ENCODE assay signal across 12 cellular contexts in the genomic region with DNA sequence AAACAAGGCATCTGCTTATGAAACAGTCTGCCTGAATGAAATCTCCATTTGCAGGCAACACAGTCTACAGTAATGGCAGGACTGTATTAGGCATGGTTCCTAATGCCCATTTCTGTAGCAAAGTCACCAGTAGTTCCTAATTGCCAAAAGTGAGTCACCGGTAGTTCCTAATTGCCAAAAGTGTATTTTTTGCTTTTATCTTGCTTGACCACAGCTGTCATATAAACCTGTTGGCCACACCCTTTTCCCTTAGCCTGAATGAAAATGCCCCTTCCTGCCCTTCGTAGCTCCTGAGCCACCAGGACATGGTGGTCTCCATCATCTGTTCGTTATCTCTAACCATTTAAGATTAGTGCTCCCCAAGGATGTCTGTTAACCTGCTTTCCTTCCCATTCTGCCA.
"Had no signal": no experiment of that assay in that cellular context is flagged by ENCODE, and none has a peak within 500 bp of the region (broad histone marks: within the 10 kb centered on the region; RNA-seq: fewer than 3 reads in every experiment).

No MANE protein-coding gene starts in this region.

- H3K36me3 ChIP-seq: neutrophil, thyroid gland had no signal

- H3K9me3 ChIP-seq: neutrophil, thyroid gland had no signal

- H3K4me3 Mint-ChIP-seq: activated CD4-positive, alpha-beta T cell treated with anti-CD3 and anti-CD28 coated beads, Interleukin-2, amount 10 ng/mL, durations not matched to agents 7 days and 5 days; activated T-helper 1 cell treated with anti-CD3 and anti-CD28 coated beads, Interleukin-12 subunit alpha, Interleukin-12 subunit beta, Interleukin-2, Interleukin-4 antibody, amounts not matched to agents 30 ng/mL and 10 ng/mL and 1 ng/mL, durations not matched to agents 14 hours and 24 hours and 36 hours; naive thymus-derived CD4-positive, alpha-beta T cell; stimulated activated naive B cell treated with anti-CD40 and anti-IgM and Interleukin-4, amounts not matched to agents 10 μg/mL and 1 μg/mL and 100 μg/mL, for 72 hours; T-helper 1 cell treated with Interleukin-12 subunit alpha and Interleukin-12 subunit beta and Interleukin-4 antibody, amounts not matched to agents 30 μg/mL and 1 μg/mL, for 36 hours had no signal

- H3K4me3 ChIP-seq: thyroid gland had no signal

- H3K9me3 Mint-ChIP-seq: activated CD4-positive, alpha-beta T cell treated with anti-CD3 and anti-CD28 coated beads, Interleukin-2, amount 10 ng/mL, durations not matched to agents 7 days and 5 days; activated T-helper 1 cell treated with anti-CD3 and anti-CD28 coated beads, Interleukin-12 subunit alpha, Interleukin-12 subunit beta, Interleukin-2, Interleukin-4 antibody, amounts not matched to agents 30 ng/mL and 10 ng/mL and 1 ng/mL, durations not matched to agents 14 hours and 24 hours and 36 hours; naive thymus-derived CD4-positive, alpha-beta T cell; stimulated activated naive B cell treated with anti-CD40 and anti-IgM and Interleukin-4, amounts not matched to agents 10 μg/mL and 1 μg/mL and 100 μg/mL, for 72 hours; T-helper 1 cell treated with Interleukin-12 subunit alpha and Interleukin-12 subunit beta and Interleukin-4 antibody, amounts not matched to agents 30 μg/mL and 1 μg/mL, for 36 hours had no signal

- H3K27ac Mint-ChIP-seq: activated CD4-positive, alpha-beta T cell treated with anti-CD3 and anti-CD28 coated beads, Interleukin-2, amount 10 ng/mL, durations not matched to agents 7 days and 5 days; activated T-helper 1 cell treated with anti-CD3 and anti-CD28 coated beads, Interleukin-12 subunit alpha, Interleukin-12 subunit beta, Interleukin-2, Interleukin-4 antibody, amounts not matched to agents 30 ng/mL and 10 ng/mL and 1 ng/mL, durations not matched to agents 14 hours and 24 hours and 36 hours; naive thymus-derived CD4-positive, alpha-beta T cell; stimulated activated naive B cell treated with anti-CD40 and anti-IgM and Interleukin-4, amounts not matched to agents 10 μg/mL and 1 μg/mL and 100 μg/mL, for 72 hours had no signal

- DNase-seq: activated CD4-positive, alpha-beta T cell treated with anti-CD3 and anti-CD28 coated beads, Interleukin-2, amount 10 ng/mL, durations not matched to agents 7 days and 5 days; aorta; hippocampal formation; mammary epithelial cell; naive thymus-derived CD4-positive, alpha-beta T cell; retina; stimulated activated CD4-positive, alpha-beta T cell treated with anti-CD3 and anti-CD28 coated beads, Interleukin-4, amount 100 ng/mL, for 1 hour; stimulated activated naive B cell treated with anti-CD40 and anti-IgM and Interleukin-4, amounts not matched to agents 10 μg/mL and 1 μg/mL and 100 μg/mL, for 72 hours; thyroid gland had no signal

- H3K27ac ChIP-seq: neutrophil, thyroid gland had no signal

- H3K27me3 ChIP-seq: neutrophil, thyroid gland had no signal

- H3K27me3 Mint-ChIP-seq: activated CD4-positive, alpha-beta T cell treated with anti-CD3 and anti-CD28 coated beads, Interleukin-2, amount 10 ng/mL, durations not matched to agents 7 days and 5 days; naive thymus-derived CD4-positive, alpha-beta T cell; stimulated activated naive B cell treated with anti-CD40 and anti-IgM and Interleukin-4, amounts not matched to agents 10 μg/mL and 1 μg/mL and 100 μg/mL, for 72 hours had no signal
